In the genomic region with DNA sequence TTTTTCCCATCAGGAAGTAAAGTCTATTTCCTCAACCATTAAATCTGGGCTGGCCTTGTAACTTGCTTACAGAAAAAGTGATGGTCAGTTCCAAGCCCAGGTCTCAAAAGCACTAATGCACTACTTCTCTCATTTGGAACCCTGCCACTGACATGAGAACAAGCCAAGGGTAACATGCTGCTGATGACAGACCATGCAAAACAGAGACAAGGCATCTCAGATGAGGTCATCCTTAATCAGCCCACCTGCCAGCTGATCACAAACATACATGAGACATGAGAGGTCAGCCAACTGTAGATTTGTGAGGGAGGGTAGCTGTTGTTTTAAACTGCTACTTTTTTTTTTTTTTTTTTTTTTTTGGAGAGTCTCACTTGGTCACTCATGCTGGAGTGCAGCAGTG, we compare ENCODE assay signal across 13 cellular contexts. TPM values are rescaled to one million over a fixed set of nuclear protein-coding genes. Genes with fewer than 3 reads are reported as not detected.
DNase-seq lines count a peak whose midpoint lies in the region; ATAC-seq and TF ChIP-seq lines count a peak whose summit lies in the region.
"Had no signal": no experiment of that assay in that cellular context is flagged by ENCODE, and none has a peak within 500 bp of the region (broad histone marks: within the 10 kb centered on the region; RNA-seq: fewer than 3 reads in every experiment).

No MANE protein-coding gene starts in this region.

- H3K27ac Mint-ChIP-seq in activated T-cell treated with anti-CD3 and anti-CD28 coated beads, Interleukin-2, amount 50 U/mL, for 24 hours = peak overlapping the region; percentile 22
- no peak overlapping the region for H3K27ac Mint-ChIP-seq in activated naive CD4-positive, alpha-beta T cell treated with anti-CD3 and anti-CD28 coated beads for 36 hours
- H3K27ac Mint-ChIP-seq in type B pancreatic cell = no peak overlapping the region
- no peak overlapping the region for H3K27ac Mint-ChIP-seq in activated CD4-positive, alpha-beta T cell treated with anti-CD3 and anti-CD28 coated beads, Interleukin-2, amount 10 ng/mL, durations not matched to agents 7 days and 5 days
- H3K27ac Mint-ChIP-seq: B cell, GM23338 had no signal

- H3K9me3 Mint-ChIP-seq in activated T-cell treated with anti-CD3 and anti-CD28 coated beads, Interleukin-2, amount 50 U/mL, for 24 hours = no peaks in the 10 kb centered on the region
- no peaks in the 10 kb centered on the region for H3K9me3 Mint-ChIP-seq in activated T-cell treated with anti-CD3 and anti-CD28 coated beads, Interleukin-2, amount 50 U/mL, for 4 hours
- no peaks in the 10 kb centered on the region for H3K9me3 Mint-ChIP-seq in activated naive CD4-positive, alpha-beta T cell treated with anti-CD3 and anti-CD28 coated beads for 36 hours
- H3K9me3 Mint-ChIP-seq in type B pancreatic cell = no peaks in the 10 kb centered on the region
- no peaks in the 10 kb centered on the region for H3K9me3 Mint-ChIP-seq in activated CD4-positive, alpha-beta T cell treated with anti-CD3 and anti-CD28 coated beads, Interleukin-2, amount 10 ng/mL, durations not matched to agents 7 days and 5 days
- H3K9me3 Mint-ChIP-seq: GM23338 had no signal

- TF ChIP-seq CTCF in GM20000 (IDR thresholded peaks at IDR 0.05; ENCODE audit: extremely low read depth, missing control alignments) = no peak
- no peak for TF ChIP-seq CTCF in type B pancreatic cell (conservative IDR thresholded peaks at IDR 0.05)

- no peak for ATAC-seq in activated T-cell treated with anti-CD3 and anti-CD28 coated beads, Interleukin-2, amount 50 U/mL, for 4 hours
- ATAC-seq: GM23338, Right ventricle myocardium inferior had no signal

- no peak for DNase-seq in activated T-cell treated with anti-CD3 and anti-CD28 coated beads, Interleukin-2, amount 50 U/mL, for 24 hours
- no peak for DNase-seq in activated T-cell treated with anti-CD3 and anti-CD28 coated beads, Interleukin-2, amount 50 U/mL, for 4 hours
- peak; percentile 8 for DNase-seq in RPMI7951 (ENCODE audit: low read depth)
- peak; percentile 55 for DNase-seq in fibroblast of peridontal ligament (ENCODE audit: extremely low read depth)
- DNase-seq in activated naive CD4-positive, alpha-beta T cell treated with anti-CD3 and anti-CD28 coated beads for 36 hours = no peak
- no peak for DNase-seq in GM20000 (ENCODE audit: low spot score)
- DNase-seq in type B pancreatic cell (ENCODE audit: extremely low spot score, unreplicated experiment) = no peak
- no peak for DNase-seq in activated CD4-positive, alpha-beta T cell treated with anti-CD3 and anti-CD28 coated beads, Interleukin-2, amount 10 ng/mL, durations not matched to agents 7 days and 5 days
- DNase-seq: activated CD8-positive, alpha-beta memory T cell treated with anti-CD3 and anti-CD28 coated beads, Interleukin-2, amount 50 U/mL, for 48 hours; right lobe of liver had no signal

- intact Hi-C loops in activated naive CD4-positive, alpha-beta T cell treated with anti-CD3 and anti-CD28 coated beads for 36 hours (cut with micrococcal nuclease) = no loop called here

- no peak overlapping the region for H3K4me3 Mint-ChIP-seq in activated T-cell treated with anti-CD3 and anti-CD28 coated beads, Interleukin-2, amount 50 U/mL, for 24 hours
- no peak overlapping the region for H3K4me3 Mint-ChIP-seq in activated T-cell treated with anti-CD3 and anti-CD28 coated beads, Interleukin-2, amount 50 U/mL, for 4 hours
- H3K4me3 Mint-ChIP-seq in activated naive CD4-positive, alpha-beta T cell treated with anti-CD3 and anti-CD28 coated beads for 36 hours = no peak overlapping the region
- H3K4me3 Mint-ChIP-seq in type B pancreatic cell = no peak overlapping the region
- no peak overlapping the region for H3K4me3 Mint-ChIP-seq in activated CD4-positive, alpha-beta T cell treated with anti-CD3 and anti-CD28 coated beads, Interleukin-2, amount 10 ng/mL, durations not matched to agents 7 days and 5 days
- H3K4me3 Mint-ChIP-seq: B cell, GM23338 had no signal

- H3K36me3 Mint-ChIP-seq in activated T-cell treated with anti-CD3 and anti-CD28 coated beads, Interleukin-2, amount 50 U/mL, for 24 hours (ENCODE audit: low read depth) = peaks cover 61% of the 10 kb centered on the region
- H3K36me3 Mint-ChIP-seq in activated T-cell treated with anti-CD3 and anti-CD28 coated beads, Interleukin-2, amount 50 U/mL, for 4 hours (ENCODE audit: insufficient read depth) = peaks cover 11% of the 10 kb centered on the region
- peaks cover 19% of the 10 kb centered on the region for H3K36me3 Mint-ChIP-seq in activated naive CD4-positive, alpha-beta T cell treated with anti-CD3 and anti-CD28 coated beads for 36 hours (ENCODE audit: low read depth)
- H3K36me3 Mint-ChIP-seq in type B pancreatic cell = peaks cover 10% of the 10 kb centered on the region
- H3K36me3 Mint-ChIP-seq in activated CD4-positive, alpha-beta T cell treated with anti-CD3 and anti-CD28 coated beads, Interleukin-2, amount 10 ng/mL, durations not matched to agents 7 days and 5 days (ENCODE audit: low read depth) = peaks cover 29% of the 10 kb centered on the region

- no peaks in the 10 kb centered on the region for H3K4me1 Mint-ChIP-seq in activated T-cell treated with anti-CD3 and anti-CD28 coated beads, Interleukin-2, amount 50 U/mL, for 24 hours (ENCODE audit: low read depth)
- H3K4me1 Mint-ChIP-seq in activated T-cell treated with anti-CD3 and anti-CD28 coated beads, Interleukin-2, amount 50 U/mL, for 4 hours (ENCODE audit: low read depth) = no peaks in the 10 kb centered on the region
- H3K4me1 Mint-ChIP-seq in activated naive CD4-positive, alpha-beta T cell treated with anti-CD3 and anti-CD28 coated beads for 36 hours (ENCODE audit: low read depth) = no peaks in the 10 kb centered on the region
- H3K4me1 Mint-ChIP-seq in type B pancreatic cell (ENCODE audit: unreplicated experiment) = no peaks in the 10 kb centered on the region
- H3K4me1 Mint-ChIP-seq in activated CD4-positive, alpha-beta T cell treated with anti-CD3 and anti-CD28 coated beads, Interleukin-2, amount 10 ng/mL, durations not matched to agents 7 days and 5 days = no peaks in the 10 kb centered on the region
- H3K4me1 Mint-ChIP-seq: GM23338 had no signal

- POLR2A ChIA-PET in activated CD4-positive, alpha-beta T cell treated with anti-CD3 and anti-CD28 coated beads, Interleukin-2, amount 10 ng/mL, durations not matched to agents 7 days and 5 days (lab: Charles Lee) = no interaction called here

- CTCF ChIA-PET in activated naive CD4-positive, alpha-beta T cell treated with anti-CD3 and anti-CD28 coated beads for 36 hours (lab: Charles Lee) = no interaction called here
- CTCF ChIA-PET in activated CD4-positive, alpha-beta T cell treated with anti-CD3 and anti-CD28 coated beads, Interleukin-2, amount 10 ng/mL, durations not matched to agents 7 days and 5 days (lab: Charles Lee) = interaction anchor here (0.6 kb wide), 1 partner anchor 741 kb away, joined by 4 read pairs; no protein-coding TSS in a partner anchor

- no peaks in the 10 kb centered on the region for H3K27me3 Mint-ChIP-seq in activated T-cell treated with anti-CD3 and anti-CD28 coated beads, Interleukin-2, amount 50 U/mL, for 24 hours
- H3K27me3 Mint-ChIP-seq in activated T-cell treated with anti-CD3 and anti-CD28 coated beads, Interleukin-2, amount 50 U/mL, for 4 hours (ENCODE audit: low read depth) = no peaks in the 10 kb centered on the region
- no peaks in the 10 kb centered on the region for H3K27me3 Mint-ChIP-seq in activated naive CD4-positive, alpha-beta T cell treated with anti-CD3 and anti-CD28 coated beads for 36 hours (ENCODE audit: low read depth)
- H3K27me3 Mint-ChIP-seq in type B pancreatic cell = no peaks in the 10 kb centered on the region
- no peaks in the 10 kb centered on the region for H3K27me3 Mint-ChIP-seq in activated CD4-positive, alpha-beta T cell treated with anti-CD3 and anti-CD28 coated beads, Interleukin-2, amount 10 ng/mL, durations not matched to agents 7 days and 5 days
- H3K27me3 Mint-ChIP-seq: B cell had no signal

RNA-seq across cellular contexts. Expression of a gene that starts 16.2 kb away (rescaled TPM):
- total RNA-seq in activated T-cell treated with anti-CD3 and anti-CD28 coated beads, Interleukin-2, amount 50 U/mL, for 4 hours = 10 to 100 TPM; 35.9 to 46.2 (median 40.7) TPM
- 188 and 222 TPM in 2 replicates for total RNA-seq in RPMI7951 (2014; rRNA removed; shearing (Covaris generic))
- 10 to 100 TPM; 12.9 to 15.3 TPM for total RNA-seq in activated naive CD4-positive, alpha-beta T cell treated with anti-CD3 and anti-CD28 coated beads for 36 hours
- 63.5 and 101 TPM in 2 replicates for total RNA-seq in type B pancreatic cell (ENCODE audit: low replicate concordance)
- 10 to 100 TPM; 24.0 to 31.5 TPM for total RNA-seq in activated CD4-positive, alpha-beta T cell treated with anti-CD3 and anti-CD28 coated beads, Interleukin-2, amount 10 ng/mL, durations not matched to agents 7 days and 5 days

RNA-seq across cellular contexts. Expression of a gene that starts 31.2 kb away (rescaled TPM):
- total RNA-seq in activated T-cell treated with anti-CD3 and anti-CD28 coated beads, Interleukin-2, amount 50 U/mL, for 4 hours = 10 to 100 TPM; 15.4 to 17.5 (median 16.7) TPM
- total RNA-seq in RPMI7951 (2014; rRNA removed; shearing (Covaris generic)) = 10.8 and 13.7 TPM in 2 replicates
- total RNA-seq in activated naive CD4-positive, alpha-beta T cell treated with anti-CD3 and anti-CD28 coated beads for 36 hours = 10 to 100 TPM; 24.2 to 24.5 TPM
- total RNA-seq in type B pancreatic cell (ENCODE audit: low replicate concordance) = 6.3 and 14.3 TPM in 2 replicates
- 10 to 100 TPM; 39.0 to 41.4 TPM for total RNA-seq in activated CD4-positive, alpha-beta T cell treated with anti-CD3 and anti-CD28 coated beads, Interleukin-2, amount 10 ng/mL, durations not matched to agents 7 days and 5 days

RNA-seq across cellular contexts. Expression of a gene that starts 31.4 kb away (rescaled TPM):
- total RNA-seq in activated T-cell treated with anti-CD3 and anti-CD28 coated beads, Interleukin-2, amount 50 U/mL, for 4 hours = 10 to 100 TPM; 21.2 to 23.4 (median 22.4) TPM
- 11.6 and 14.1 TPM in 2 replicates for total RNA-seq in RPMI7951 (2014; rRNA removed; shearing (Covaris generic))
- 10 to 100 TPM in 1 of 2 experiments, 1 to 10 TPM in 1; 8.1 to 10.5 TPM for total RNA-seq in activated naive CD4-positive, alpha-beta T cell treated with anti-CD3 and anti-CD28 coated beads for 36 hours
- 7.4 and 11.6 TPM in 2 replicates for total RNA-seq in type B pancreatic cell (ENCODE audit: low replicate concordance)
- total RNA-seq in activated CD4-positive, alpha-beta T cell treated with anti-CD3 and anti-CD28 coated beads, Interleukin-2, amount 10 ng/mL, durations not matched to agents 7 days and 5 days = 10 to 100 TPM; 17.4 to 22.4 TPM

RNA-seq across cellular contexts. Expression of a gene that starts 45.9 kb away (rescaled TPM):
- 1 to 10 TPM; 1.4 to 2.0 (median 1.4) TPM for total RNA-seq in activated T-cell treated with anti-CD3 and anti-CD28 coated beads, Interleukin-2, amount 50 U/mL, for 4 hours
- total RNA-seq in RPMI7951 (2014; rRNA removed; shearing (Covaris generic)) = 14.3 and 14.9 TPM in 2 replicates
- total RNA-seq in activated naive CD4-positive, alpha-beta T cell treated with anti-CD3 and anti-CD28 coated beads for 36 hours = 1 to 10 TPM; 1.4 to 2.1 TPM
- 14.3 and 22.0 TPM in 2 replicates for total RNA-seq in type B pancreatic cell (ENCODE audit: low replicate concordance)
- under 1 TPM; 0.77 to 0.79 TPM for total RNA-seq in activated CD4-positive, alpha-beta T cell treated with anti-CD3 and anti-CD28 coated beads, Interleukin-2, amount 10 ng/mL, durations not matched to agents 7 days and 5 days

Comparison
In these comparisons a context has a peak if more than half of its experiments do, and no peak if none do; other contexts are left out.
1. DNase-seq: peak in RPMI7951 (single experiment) and fibroblast of peridontal ligament (single experiment); none in activated T-cell treated with anti-CD3 and anti-CD28 coated beads, Interleukin-2, amount 50 U/mL, for 24 hours (single experiment), activated T-cell treated with anti-CD3 and anti-CD28 coated beads, Interleukin-2, amount 50 U/mL, for 4 hours (single experiment), activated naive CD4-positive, alpha-beta T cell treated with anti-CD3 and anti-CD28 coated beads for 36 hours (single experiment), GM20000 (single experiment), type B pancreatic cell (single experiment) and activated CD4-positive, alpha-beta T cell treated with anti-CD3 and anti-CD28 coated beads, Interleukin-2, amount 10 ng/mL, durations not matched to agents 7 days and 5 days (single experiment).